ENCODE assay signal across 27 cellular contexts in the genomic region with DNA sequence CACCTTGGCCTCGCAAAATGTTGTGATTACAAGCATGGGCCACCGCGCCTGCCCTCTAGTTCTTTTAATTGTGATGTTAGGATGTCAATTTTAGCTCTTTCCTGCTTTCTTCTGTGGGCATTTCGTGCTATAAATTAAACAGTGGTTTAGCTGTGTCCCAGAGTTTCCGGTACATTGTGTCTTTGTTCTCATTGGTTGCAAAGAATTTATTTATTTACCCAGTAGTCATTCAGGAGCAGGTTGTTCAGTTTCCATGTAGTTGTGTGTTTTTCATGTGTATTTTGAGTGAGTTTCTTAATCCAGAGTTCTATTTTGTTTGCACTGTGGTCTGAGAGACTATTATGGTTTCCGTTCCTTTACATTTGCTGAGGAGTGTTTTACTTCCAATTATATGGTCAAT. TPM values are rescaled to one million over a fixed set of nuclear protein-coding genes. Genes with fewer than 3 reads are reported as not detected.
"Had no signal": no experiment of that assay in that cellular context is flagged by ENCODE, and none has a peak within 500 bp of the region (broad histone marks: within the 10 kb centered on the region; RNA-seq: fewer than 3 reads in every experiment).

No MANE protein-coding gene starts in this region.

- H3K4me1 ChIP-seq: lower lobe of right lung, sigmoid colon, spleen, tibial nerve, upper lobe of left lung, vagina had no signal

- DNase-seq: islet precursor cell; left ventricle myocardium superior; lower lobe of right lung; mammary epithelial cell; mesendoderm; naive thymus-derived CD4-positive, alpha-beta T cell; ovary; retina; right cardiac atrium; sigmoid colon; small intestine; spleen; stimulated activated CD4-positive, alpha-beta T cell treated with anti-CD3 and anti-CD28 coated beads, Interleukin-1b, Interleukin-23, amount 100 ng/mL, for 48 hours; stimulated activated CD4-positive, alpha-beta T cell treated with anti-CD3 and anti-CD28 coated beads, Interleukin-2, amount 100 ng/mL, for 48 hours; stimulated activated CD4-positive, alpha-beta T cell treated with anti-CD3 and anti-CD28 coated beads, Interleukin-4, amount 100 ng/mL, for 4 hours; stimulated activated CD8-positive, alpha-beta memory T cell treated with anti-CD3 and anti-CD28 coated beads, Interleukin-4, amount 100 ng/mL, for 48 hours; stimulated activated naive CD4-positive, alpha-beta T cell treated with Interleukin-2 at 50 U/mL for 16 hours; stimulated activated naive CD8-positive, alpha-beta T cell treated with anti-CD3 and anti-CD28 coated beads, Interleukin-15, amount 100 ng/mL, for 72 hours; substantia nigra; upper lobe of left lung had no signal

- FAIRE-seq: small intestine had no signal

- H3K4me2 ChIP-seq: hepatocyte had no signal

- H3K79me2 ChIP-seq: hepatocyte had no signal

- H2AFZ ChIP-seq: hepatocyte had no signal

- H3K27ac ChIP-seq: hepatocyte, lower lobe of right lung, ovary, sigmoid colon, spleen, tibial nerve, upper lobe of left lung, vagina had no signal

- ATAC-seq: left lobe of liver; left ventricle myocardium superior; lower lobe of right lung; naive thymus-derived CD4-positive, alpha-beta T cell; natural killer cell treated with Interleukin-12 subunit alpha and Interleukin-12 subunit beta and Interleukin-15 and Interleukin-18, amount 100 ng/mL, for 72 hours; right cardiac atrium; stimulated activated memory B cell treated with anti-CD40 and anti-IgM and Interleukin-4, amounts not matched to agents 10 μg/mL and 1 μg/mL and 100 μg/mL, for 72 hours; stimulated activated naive CD8-positive, alpha-beta T cell treated with anti-CD3 and anti-CD28 coated beads, Interleukin-15, amount 100 ng/mL, for 72 hours had no signal

- H3K27me3 ChIP-seq: hepatocyte, ovary, sigmoid colon, spleen, tibial nerve, upper lobe of left lung, vagina had no signal

- H3K36me3 ChIP-seq: lower lobe of right lung, ovary, sigmoid colon, spleen, tibial nerve, upper lobe of left lung, vagina had no signal

- H3K9me3 ChIP-seq: lower lobe of right lung, ovary, sigmoid colon, upper lobe of left lung, vagina had no signal

- H3K4me3 ChIP-seq: hepatocyte, lower lobe of right lung, ovary, sigmoid colon, spleen, tibial nerve, upper lobe of left lung, vagina had no signal

RNA-seq across cellular contexts. Expression of a gene that starts 30.1 kb away (rescaled TPM):
- total RNA-seq: mononuclear cell; naive thymus-derived CD4-positive, alpha-beta T cell; natural killer cell treated with Interleukin-12 subunit alpha and Interleukin-12 subunit beta and Interleukin-15 and Interleukin-18, amount 100 ng/mL, for 72 hours had no signal
- polyA plus RNA-seq: hepatocyte; mammary epithelial cell; naive thymus-derived CD4-positive, alpha-beta T cell had no signal
